ENCODE assay signal across 1 cellular context in genomic region chr17:17523001-17523713, GRCh38.
TF ChIP-seq lines count a peak whose summit lies in the region.

No MANE protein-coding gene starts in this region.

TF ChIP-seq in H1, 55 proteins besides CTCF, POLR2A, EP300 and RAD21 (continued from another document):
- no peak for TF ChIP-seq USF2 (IDR thresholded peaks at IDR 0.05; ENCODE audit: low read length)
- no peak for TF ChIP-seq BACH1 (IDR thresholded peaks at IDR 0.05; ENCODE audit: low read length)
- TF ChIP-seq MAFK (IDR thresholded peaks at IDR 0.05; ENCODE audit: low read depth, low read length): no peak
- TF ChIP-seq BCL11A (IDR thresholded peaks at IDR 0.05; ENCODE audit: low read depth in 2 of 2, low read length in 2 of 2): no peak
- TF ChIP-seq SIRT6 (IDR thresholded peaks at IDR 0.05; ENCODE audit: low read length): no peak
